ENCODE assay signal across 1 cellular context in genomic region chr1:39268906-39269305, GRCh38.
TF ChIP-seq lines count a peak whose summit lies in the region.

No MANE protein-coding gene starts in this region.

TF ChIP-seq in WTC11, 78 proteins besides CTCF, POLR2A, EP300 and RAD21 (continued from another document):
- TF ChIP-seq ZNF121 (CRISPR knock-in tag; IDR thresholded peaks at IDR 0.05) (no peak), EMX1 (CRISPR knock-in tag; IDR thresholded peaks at IDR 0.05) (no peak), HMGXB4 (CRISPR knock-in tag; IDR thresholded peaks at IDR 0.05) (no peak), GRHL2 (CRISPR knock-in tag; IDR thresholded peaks at IDR 0.05; ENCODE audit: insufficient replicate concordance, severe bottlenecking) (no peak), ZNF425 (CRISPR knock-in tag; conservative IDR thresholded peaks at IDR 0.05) (no peak), ZNF532 (CRISPR knock-in tag; IDR thresholded peaks at IDR 0.05; ENCODE audit: borderline replicate concordance) (no peak)
